30 cellular contexts compared by ENCODE assay signal in the genomic region with DNA sequence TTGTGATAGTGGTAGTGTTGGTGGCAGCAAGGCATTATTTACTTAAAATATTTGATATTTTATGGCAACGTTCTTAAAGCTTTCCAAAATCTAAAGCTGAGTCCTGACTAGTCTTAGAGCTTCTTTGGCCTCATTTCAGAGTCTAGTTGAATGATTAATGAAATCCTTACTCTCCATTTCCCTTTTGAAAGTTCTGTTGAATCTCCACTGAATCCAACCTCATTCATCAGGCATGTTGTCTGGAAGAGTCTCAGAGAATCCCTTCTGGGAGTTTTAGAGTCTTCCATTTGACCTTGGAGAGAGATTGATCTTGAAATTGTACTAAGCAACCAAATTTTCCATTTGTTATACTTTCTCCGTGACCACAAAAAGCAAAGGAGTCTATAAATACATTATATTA.
"Had no signal": no experiment of that assay in that cellular context is flagged by ENCODE, and none has a peak within 500 bp of the region (broad histone marks: within the 10 kb centered on the region; RNA-seq: fewer than 3 reads in every experiment).

No MANE protein-coding gene starts in this region.

- FAIRE-seq: frontal cortex had no signal

- H3K36me3 Mint-ChIP-seq: activated naive CD4-positive, alpha-beta T cell treated with anti-CD3 and anti-CD28 coated beads, Interleukin-2, amount 10 ng/mL, durations not matched to agents 7 days and 5 days; activated naive CD4-positive, alpha-beta T cell treated with anti-CD3 and anti-CD28 coated beads, Interleukin-2, amount 50 U/mL, for 72 hours; activated naive CD8-positive, alpha-beta T cell treated with anti-CD3 and anti-CD28 coated beads, Interleukin-2, amount 10 ng/mL, durations not matched to agents 7 days and 5 days had no signal

- H3K4me3 Mint-ChIP-seq: activated CD4-positive, alpha-beta memory T cell treated with anti-CD3 and anti-CD28 coated beads, Interleukin-2, amount 10 ng/mL, durations not matched to agents 7 days and 5 days; activated CD4-positive, alpha-beta T cell treated with anti-CD3 and anti-CD28 coated beads, Interleukin-2, amount 10 ng/mL, durations not matched to agents 7 days and 5 days; activated naive CD4-positive, alpha-beta T cell treated with anti-CD3 and anti-CD28 coated beads, Interleukin-2, amount 10 ng/mL, durations not matched to agents 7 days and 5 days; activated naive CD8-positive, alpha-beta T cell treated with anti-CD3 and anti-CD28 coated beads, Interleukin-2, amount 10 ng/mL, durations not matched to agents 7 days and 5 days; activated T-cell treated with anti-CD3 and anti-CD28 coated beads, Interleukin-2, amount 50 U/mL, for 24 hours; activated T-cell treated with anti-CD3 and anti-CD28 coated beads, Interleukin-2, amount 50 U/mL, for 72 hours; effector memory CD8-positive, alpha-beta T cell; T-helper 17 cell; WTC11 had no signal

- H3K4me3 ChIP-seq: body of pancreas, esophagus muscularis mucosa had no signal

- H3K27ac Mint-ChIP-seq: activated CD4-positive, alpha-beta memory T cell treated with anti-CD3 and anti-CD28 coated beads, Interleukin-2, amount 10 ng/mL, durations not matched to agents 7 days and 5 days; activated CD4-positive, alpha-beta T cell treated with anti-CD3 and anti-CD28 coated beads, Interleukin-2, amount 10 ng/mL, durations not matched to agents 7 days and 5 days; activated naive CD4-positive, alpha-beta T cell treated with anti-CD3 and anti-CD28 coated beads, Interleukin-2, amount 10 ng/mL, durations not matched to agents 7 days and 5 days; activated naive CD4-positive, alpha-beta T cell treated with anti-CD3 and anti-CD28 coated beads, Interleukin-2, amount 50 U/mL, for 72 hours; activated naive CD8-positive, alpha-beta T cell treated with anti-CD3 and anti-CD28 coated beads, Interleukin-2, amount 10 ng/mL, durations not matched to agents 7 days and 5 days; activated T-cell treated with anti-CD3 and anti-CD28 coated beads, Interleukin-2, amount 50 U/mL, for 24 hours; activated T-cell treated with anti-CD3 and anti-CD28 coated beads, Interleukin-2, amount 50 U/mL, for 72 hours; effector memory CD8-positive, alpha-beta T cell; T-helper 17 cell; WTC11 had no signal

- H3K4me1 Mint-ChIP-seq: activated CD4-positive, alpha-beta memory T cell treated with anti-CD3 and anti-CD28 coated beads, Interleukin-2, amount 10 ng/mL, durations not matched to agents 7 days and 5 days; activated CD4-positive, alpha-beta T cell treated with anti-CD3 and anti-CD28 coated beads, Interleukin-2, amount 10 ng/mL, durations not matched to agents 7 days and 5 days; activated naive CD4-positive, alpha-beta T cell treated with anti-CD3 and anti-CD28 coated beads, Interleukin-2, amount 10 ng/mL, durations not matched to agents 7 days and 5 days; activated naive CD8-positive, alpha-beta T cell treated with anti-CD3 and anti-CD28 coated beads, Interleukin-2, amount 10 ng/mL, durations not matched to agents 7 days and 5 days; T-helper 17 cell had no signal

- H3K36me3 ChIP-seq: esophagus muscularis mucosa had no signal

- H3K27me3 ChIP-seq: body of pancreas, esophagus muscularis mucosa had no signal

- DNase-seq: activated CD4-positive, alpha-beta memory T cell treated with anti-CD3 and anti-CD28 coated beads, Interleukin-2, amount 10 ng/mL, durations not matched to agents 7 days and 5 days; activated CD4-positive, alpha-beta T cell treated with anti-CD3 and anti-CD28 coated beads for 1 hour; activated CD4-positive, alpha-beta T cell treated with anti-CD3 and anti-CD28 coated beads for 4 hours; activated CD4-positive, alpha-beta T cell treated with anti-CD3 and anti-CD28 coated beads, Interleukin-2, amount 10 ng/mL, durations not matched to agents 7 days and 5 days; activated CD4-positive, alpha-beta T cell treated with anti-CD3 and anti-CD28 coated beads, Interleukin-2, amount 50 U/mL, for 4 hours; activated CD8-positive, alpha-beta memory T cell treated with anti-CD3 and anti-CD28 coated beads, Interleukin-2, amount 50 U/mL, for 48 hours; activated gamma-delta T cell; activated naive CD4-positive, alpha-beta T cell; activated naive CD4-positive, alpha-beta T cell treated with anti-CD3 and anti-CD28 coated beads, Interleukin-2, amount 10 ng/mL, durations not matched to agents 7 days and 5 days; activated naive CD8-positive, alpha-beta T cell treated with anti-CD3 and anti-CD28 coated beads, Interleukin-2, amount 10 ng/mL, durations not matched to agents 7 days and 5 days; activated T-cell treated with anti-CD3 and anti-CD28 coated beads for 4 hours; activated T-cell treated with anti-CD3 and anti-CD28 coated beads, Interleukin-2, amount 50 U/mL, for 24 hours; activated T-cell treated with anti-CD3 and anti-CD28 coated beads, Interleukin-2, amount 50 U/mL, for 72 hours; anterior cingulate cortex; body of pancreas; caudate nucleus; cortex of kidney; dermis blood vessel endothelial cell; effector CD4-positive, alpha-beta T cell; effector memory CD8-positive, alpha-beta T cell; erythroblast; foreskin fibroblast; head of caudate nucleus; T-helper 1 cell; T-helper 17 cell had no signal

- H3K27ac ChIP-seq: body of pancreas, esophagus muscularis mucosa, VCaP had no signal

- H3K27me3 Mint-ChIP-seq: activated CD4-positive, alpha-beta memory T cell treated with anti-CD3 and anti-CD28 coated beads, Interleukin-2, amount 10 ng/mL, durations not matched to agents 7 days and 5 days; activated CD4-positive, alpha-beta T cell treated with anti-CD3 and anti-CD28 coated beads, Interleukin-2, amount 10 ng/mL, durations not matched to agents 7 days and 5 days; activated naive CD4-positive, alpha-beta T cell treated with anti-CD3 and anti-CD28 coated beads, Interleukin-2, amount 10 ng/mL, durations not matched to agents 7 days and 5 days; activated naive CD8-positive, alpha-beta T cell treated with anti-CD3 and anti-CD28 coated beads, Interleukin-2, amount 10 ng/mL, durations not matched to agents 7 days and 5 days; activated T-cell treated with anti-CD3 and anti-CD28 coated beads, Interleukin-2, amount 50 U/mL, for 24 hours; effector memory CD8-positive, alpha-beta T cell; T-helper 17 cell had no signal

- H3K9me3 ChIP-seq: body of pancreas, esophagus muscularis mucosa had no signal

- H3K4me1 ChIP-seq: body of pancreas had no signal

- H3K9me3 Mint-ChIP-seq: activated CD4-positive, alpha-beta memory T cell treated with anti-CD3 and anti-CD28 coated beads, Interleukin-2, amount 10 ng/mL, durations not matched to agents 7 days and 5 days; activated CD4-positive, alpha-beta T cell treated with anti-CD3 and anti-CD28 coated beads, Interleukin-2, amount 10 ng/mL, durations not matched to agents 7 days and 5 days; activated naive CD4-positive, alpha-beta T cell treated with anti-CD3 and anti-CD28 coated beads, Interleukin-2, amount 10 ng/mL, durations not matched to agents 7 days and 5 days; activated naive CD8-positive, alpha-beta T cell treated with anti-CD3 and anti-CD28 coated beads, Interleukin-2, amount 10 ng/mL, durations not matched to agents 7 days and 5 days; activated T-cell treated with anti-CD3 and anti-CD28 coated beads, Interleukin-2, amount 50 U/mL, for 24 hours; WTC11 had no signal
